12 cellular contexts compared by ENCODE assay signal in genomic region chr14:89336338-89336737, GRCh38.
DNase-seq lines count a peak whose midpoint lies in the region; ATAC-seq and TF ChIP-seq lines count a peak whose summit lies in the region.
"Had no signal": no experiment of that assay in that cellular context is flagged by ENCODE, and none has a peak within 500 bp of the region (broad histone marks: within the 10 kb centered on the region; RNA-seq: fewer than 3 reads in every experiment).

No MANE protein-coding gene starts in this region.

- peak; percentile 61 for DNase-seq in G401 (ENCODE audit: low spot score)
- DNase-seq in NAMALWA (ENCODE audit: low spot score): peak; percentile 61
- no peak for DNase-seq in immature natural killer cell
- no peak for DNase-seq in stimulated activated CD4-positive, alpha-beta T cell treated with anti-CD3 and anti-CD28 coated beads, Interleukin-4, amount 100 ng/mL, for 1 hour
- DNase-seq in mucosa of gallbladder (ENCODE audit: low spot score): no peak
- DNase-seq in NCI-H510A treated with DMSO at 0.1 percent for 48 hours (lab: John Stamatoyannopoulos, UW): no peak
- DNase-seq in colonic mucosa: no peak
- DNase-seq: activated CD4-positive, alpha-beta T cell treated with anti-CD3 and anti-CD28 coated beads, Interleukin-2, amount 10 ng/mL, durations not matched to agents 7 days and 5 days; NCI-H187; SHP77 had no signal

- no peak overlapping the region for H3K4me3 Mint-ChIP-seq in immature natural killer cell
- H3K4me3 Mint-ChIP-seq: activated CD4-positive, alpha-beta T cell treated with anti-CD3 and anti-CD28 coated beads, Interleukin-2, amount 10 ng/mL, durations not matched to agents 7 days and 5 days had no signal

- TF ChIP-seq CTCF in colonic mucosa (IDR thresholded peaks at IDR 0.05): no peak

- no peak overlapping the region for H3K27ac ChIP-seq in colonic mucosa
- H3K27ac ChIP-seq: epithelial cell of prostate had no signal

- H3K36me3 Mint-ChIP-seq in immature natural killer cell: peaks cover 0 to 7% (median 4%) of the 10 kb centered on the region in 3 donors

- no peaks in the 10 kb centered on the region for H3K36me3 ChIP-seq in colonic mucosa

- no peaks in the 10 kb centered on the region for H3K9me3 ChIP-seq in colonic mucosa

- no peaks in the 10 kb centered on the region for H3K27me3 ChIP-seq in colonic mucosa

- no peaks in the 10 kb centered on the region for H3K9me3 Mint-ChIP-seq in immature natural killer cell
- H3K9me3 Mint-ChIP-seq: activated CD4-positive, alpha-beta T cell treated with anti-CD3 and anti-CD28 coated beads, Interleukin-2, amount 10 ng/mL, durations not matched to agents 7 days and 5 days had no signal

- H3K9ac ChIP-seq in colonic mucosa (ENCODE audit: low read depth in 2 of 2, low read length in 2 of 2): no peak overlapping the region

- H3K27me3 Mint-ChIP-seq in immature natural killer cell (ENCODE audit: low read depth in 3 of 3): peaks cover 0 to 3% (median 3%) of the 10 kb centered on the region in 3 donors
- H3K27me3 Mint-ChIP-seq: activated CD4-positive, alpha-beta T cell treated with anti-CD3 and anti-CD28 coated beads, Interleukin-2, amount 10 ng/mL, durations not matched to agents 7 days and 5 days had no signal

- intact Hi-C loops in colonic mucosa (cut with DNase I): no loop called here

- no peak overlapping the region for H3K4me3 ChIP-seq in colonic mucosa

- peaks cover 64 to 77% of the 10 kb centered on the region in 2 donors for H3K4me1 Mint-ChIP-seq in immature natural killer cell

- H3K4me1 ChIP-seq in colonic mucosa: peaks cover 4% of the 10 kb centered on the region

- in situ Hi-C loops in G401 (cut with HindIII; ENCODE audit: low sequenced_read_pairs): no loop called here

- H3K27ac Mint-ChIP-seq in immature natural killer cell: peak overlapping the region in 4 of 6 donors; percentile 19 to 69 (median 45)
- H3K27ac Mint-ChIP-seq: activated CD4-positive, alpha-beta T cell treated with anti-CD3 and anti-CD28 coated beads, Interleukin-2, amount 10 ng/mL, durations not matched to agents 7 days and 5 days had no signal

- ATAC-seq in GM18520 (IDR thresholded peaks at IDR 0.05; ENCODE audit: unreplicated experiment): peak; percentile 42

Comparison
In these comparisons a context has a peak if more than half of its experiments do, and no peak if none do; other contexts are left out.
1. DNase-seq: peak in G401 (single experiment) and NAMALWA (single experiment); none in immature natural killer cell (0 of 3), stimulated activated CD4-positive, alpha-beta T cell treated with anti-CD3 and anti-CD28 coated beads, Interleukin-4, amount 100 ng/mL, for 1 hour (single experiment), mucosa of gallbladder (single experiment), NCI-H510A treated with DMSO at 0.1 percent for 48 hours (single experiment) and colonic mucosa (single experiment).